In the genomic region with DNA sequence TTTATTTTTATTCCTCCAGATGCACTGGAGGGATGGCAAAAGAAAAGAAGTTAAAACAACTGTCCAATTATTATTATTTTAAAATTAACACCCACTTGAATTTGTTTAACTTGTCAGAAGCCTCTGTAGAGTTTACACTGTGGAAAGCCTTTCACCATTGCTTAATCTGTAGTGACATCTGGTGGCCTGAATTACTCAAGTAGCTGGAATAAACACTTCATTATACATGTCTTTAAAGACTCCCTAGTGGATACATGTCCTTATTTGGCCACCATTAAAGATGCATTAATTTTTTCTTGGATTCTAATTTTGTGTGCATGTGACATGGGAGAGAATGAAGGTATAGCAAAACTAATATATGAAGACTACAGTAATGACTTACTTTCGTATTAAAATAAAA, we compare ENCODE assay signal across 9 cellular contexts.
DNase-seq lines count a peak whose midpoint lies in the region; ATAC-seq and TF ChIP-seq lines count a peak whose summit lies in the region.
"Had no signal": no experiment of that assay in that cellular context is flagged by ENCODE, and none has a peak within 500 bp of the region (broad histone marks: within the 10 kb centered on the region; RNA-seq: fewer than 3 reads in every experiment).

No MANE protein-coding gene starts in this region.

- DNase-seq in G401 (ENCODE audit: low spot score) = peak; percentile 38
- DNase-seq in NCI-H82 treated with DMSO at 0.1 percent for 48 hours (lab: John Stamatoyannopoulos, UW; ENCODE audit: unreplicated experiment) = peak; percentile 12
- DNase-seq in epithelial cell of proximal tubule (ENCODE audit: low read depth) = peak; percentile 26
- peak; percentile 82 for DNase-seq in pons (ENCODE audit: low spot score)
- no peak for DNase-seq in ureter (ENCODE audit: low spot score)
- DNase-seq in suprapubic skin (ENCODE audit: low spot score in 2 of 2) = no peak
- DNase-seq: left cardiac atrium had no signal

- no peaks in the 10 kb centered on the region for H3K4me1 ChIP-seq in suprapubic skin

- no peak overlapping the region for H3K4me3 ChIP-seq in epithelial cell of proximal tubule (ENCODE audit: low read depth, low read length)
- no peak overlapping the region for H3K4me3 ChIP-seq in suprapubic skin

- TF ChIP-seq CTCF in epithelial cell of proximal tubule (conservative IDR thresholded peaks at IDR 0.05; ENCODE audit: low read depth, low read length) = peak; percentile 68
- TF ChIP-seq CTCF in suprapubic skin (IDR thresholded peaks at IDR 0.05) = peak in 1 of 2 donors; percentile 16

- H3K27me3 ChIP-seq in suprapubic skin = no peaks in the 10 kb centered on the region

- H3K36me3 ChIP-seq in suprapubic skin = no peaks in the 10 kb centered on the region

- in situ Hi-C loops in G401 (cut with HindIII; ENCODE audit: low sequenced_read_pairs) = no loop called here

- no peak overlapping the region for H3K27ac ChIP-seq in suprapubic skin

- 79% methylated on average over 1 of the region's 1 CpG for WGBS in suprapubic skin

- peak; percentile 62 for ATAC-seq in HG03060 (IDR thresholded peaks at IDR 0.05; ENCODE audit: low read depth, unreplicated experiment)
- no peak for ATAC-seq in GM21526 (IDR thresholded peaks at IDR 0.05; ENCODE audit: low FRiP score, unreplicated experiment)

- no peaks in the 10 kb centered on the region for H3K9me3 ChIP-seq in suprapubic skin

- TF ChIP-seq POLR2A in suprapubic skin (IDR thresholded peaks at IDR 0.05) = no peak

- TF ChIP-seq EP300 in suprapubic skin (IDR thresholded peaks at IDR 0.05) = no peak

Comparison
In these comparisons a context has a peak if more than half of its experiments do, and no peak if none do; other contexts are left out.
1. DNase-seq: peak in G401 (single experiment), NCI-H82 treated with DMSO at 0.1 percent for 48 hours (single experiment), epithelial cell of proximal tubule (single experiment) and pons (single experiment); none in ureter (single experiment) and suprapubic skin (0 of 2).